ENCODE assay signal across 1 cellular context in the genomic region with DNA sequence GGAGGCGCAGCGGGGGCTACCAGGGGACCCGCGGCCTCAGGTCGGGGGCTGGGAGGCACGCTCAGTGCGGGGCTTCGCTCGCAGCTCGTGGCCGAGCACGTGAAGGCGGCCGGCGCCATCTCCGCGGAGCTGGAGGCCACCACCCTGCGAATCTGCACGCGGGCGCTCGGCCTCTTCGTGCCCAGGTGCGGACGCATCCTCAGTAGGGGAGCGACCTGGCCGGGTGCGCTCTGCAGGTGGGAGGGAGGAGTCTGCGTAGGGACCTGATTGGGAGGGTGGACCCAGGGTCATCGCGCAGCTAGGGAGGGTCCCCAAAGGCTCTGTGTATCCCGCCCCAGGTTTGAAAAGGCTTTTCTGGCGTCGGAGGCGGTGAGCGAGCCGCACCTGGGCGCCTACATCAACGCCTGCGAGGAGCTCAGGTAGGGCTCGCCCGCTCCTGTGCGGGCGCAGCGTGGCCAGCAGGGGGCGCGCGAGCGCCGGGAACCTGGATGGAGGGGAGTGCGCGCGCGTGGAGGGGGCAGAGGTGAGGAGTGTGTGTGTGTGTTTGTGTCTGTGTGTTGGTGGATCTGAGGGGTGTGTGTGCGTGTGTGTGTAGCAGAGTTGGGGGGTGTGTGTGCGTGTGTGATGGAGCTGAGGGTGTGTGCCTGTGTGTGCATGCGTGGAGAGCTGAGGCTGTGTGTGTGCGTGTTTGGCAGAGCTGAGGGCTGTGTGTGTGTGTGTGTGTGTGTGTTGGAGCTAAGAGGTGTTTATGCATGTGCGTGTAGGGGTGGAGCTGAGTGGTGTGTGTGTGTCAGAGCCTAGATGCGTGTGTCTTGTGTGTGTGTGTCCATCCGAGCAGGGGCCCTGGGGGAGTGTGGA.
TF ChIP-seq lines count a peak whose summit lies in the region.

No MANE protein-coding gene starts in this region.

TF ChIP-seq in K562, 482 proteins besides CTCF, POLR2A, EP300 and RAD21 (continues in another document):
- TF ChIP-seq, protein P1, sequence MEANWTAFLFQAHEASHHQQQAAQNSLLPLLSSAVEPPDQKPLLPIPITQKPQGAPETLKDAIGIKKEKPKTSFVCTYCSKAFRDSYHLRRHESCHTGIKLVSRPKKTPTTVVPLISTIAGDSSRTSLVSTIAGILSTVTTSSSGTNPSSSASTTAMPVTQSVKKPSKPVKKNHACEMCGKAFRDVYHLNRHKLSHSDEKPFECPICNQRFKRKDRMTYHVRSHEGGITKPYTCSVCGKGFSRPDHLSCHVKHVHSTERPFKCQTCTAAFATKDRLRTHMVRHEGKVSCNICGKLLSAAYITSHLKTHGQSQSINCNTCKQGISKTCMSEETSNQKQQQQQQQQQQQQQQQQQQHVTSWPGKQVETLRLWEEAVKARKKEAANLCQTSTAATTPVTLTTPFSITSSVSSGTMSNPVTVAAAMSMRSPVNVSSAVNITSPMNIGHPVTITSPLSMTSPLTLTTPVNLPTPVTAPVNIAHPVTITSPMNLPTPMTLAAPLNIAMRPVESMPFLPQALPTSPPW (CRISPR knock-in tag; IDR thresholded peaks at IDR 0.05): peak; percentile 32; the same call in 1 of the 2 replicates
- TF ChIP-seq HLTF (IDR thresholded peaks at IDR 0.05) (peak; percentile 98), LCOR (CRISPR knock-in tag; IDR thresholded peaks at IDR 0.05) (no peak), XRCC4 (IDR thresholded peaks at IDR 0.05; ENCODE audit: extremely low read depth, insufficient read depth, insufficient read length) (no peak), NELFE (IDR thresholded peaks at IDR 0.05; ENCODE audit: insufficient read depth, insufficient read length) (no peak), ZC3H11A (IDR thresholded peaks at IDR 0.05; ENCODE audit: low read depth, low read length) (no peak), BRD9 (IDR thresholded peaks at IDR 0.05; ENCODE audit: low read depth, partially characterized antibody) (peak; percentile 46), BHLHE40 (IDR thresholded peaks at IDR 0.05; ENCODE audit: low read length) (no peak), MAFG (tag; conservative IDR thresholded peaks at IDR 0.05) (no peak), ZNF316 (IDR thresholded peaks at IDR 0.05) (peak; percentile 25; the same call in 1 of the 2 replicates), MCM5 (IDR thresholded peaks at IDR 0.05; ENCODE audit: low read depth) (no peak), ZKSCAN1 (IDR thresholded peaks at IDR 0.05; ENCODE audit: low read depth, low read length) (no peak), ZNF766 (CRISPR knock-in tag; conservative IDR thresholded peaks at IDR 0.05) (no peak), FIP1L1 (IDR thresholded peaks at IDR 0.05; ENCODE audit: low read depth, low read length, poor library complexity, severe bottlenecking) (no peak), DNMT1 (IDR thresholded peaks at IDR 0.05) (0 out of 2 replicates have a peak, but pooled peaks have one; percentile 19), ERF (CRISPR knock-in tag; IDR thresholded peaks at IDR 0.05) (no peak), ZNF431 (CRISPR knock-in tag; IDR thresholded peaks at IDR 0.05) (no peak), EP400 (IDR thresholded peaks at IDR 0.05) (peak; percentile 9; the same call in 1 of the 2 replicates), ZNF551 (CRISPR knock-in tag; IDR thresholded peaks at IDR 0.05) (no peak), ZNF140 (CRISPR knock-in tag; IDR thresholded peaks at IDR 0.05) (no peak), CBFA2T2 (conservative IDR thresholded peaks at IDR 0.05) (no peak), SMC3 (conservative IDR thresholded peaks at IDR 0.05; ENCODE audit: insufficient read depth, low read depth, low read length) (peak; percentile 82)
- TF ChIP-seq, protein P2, sequence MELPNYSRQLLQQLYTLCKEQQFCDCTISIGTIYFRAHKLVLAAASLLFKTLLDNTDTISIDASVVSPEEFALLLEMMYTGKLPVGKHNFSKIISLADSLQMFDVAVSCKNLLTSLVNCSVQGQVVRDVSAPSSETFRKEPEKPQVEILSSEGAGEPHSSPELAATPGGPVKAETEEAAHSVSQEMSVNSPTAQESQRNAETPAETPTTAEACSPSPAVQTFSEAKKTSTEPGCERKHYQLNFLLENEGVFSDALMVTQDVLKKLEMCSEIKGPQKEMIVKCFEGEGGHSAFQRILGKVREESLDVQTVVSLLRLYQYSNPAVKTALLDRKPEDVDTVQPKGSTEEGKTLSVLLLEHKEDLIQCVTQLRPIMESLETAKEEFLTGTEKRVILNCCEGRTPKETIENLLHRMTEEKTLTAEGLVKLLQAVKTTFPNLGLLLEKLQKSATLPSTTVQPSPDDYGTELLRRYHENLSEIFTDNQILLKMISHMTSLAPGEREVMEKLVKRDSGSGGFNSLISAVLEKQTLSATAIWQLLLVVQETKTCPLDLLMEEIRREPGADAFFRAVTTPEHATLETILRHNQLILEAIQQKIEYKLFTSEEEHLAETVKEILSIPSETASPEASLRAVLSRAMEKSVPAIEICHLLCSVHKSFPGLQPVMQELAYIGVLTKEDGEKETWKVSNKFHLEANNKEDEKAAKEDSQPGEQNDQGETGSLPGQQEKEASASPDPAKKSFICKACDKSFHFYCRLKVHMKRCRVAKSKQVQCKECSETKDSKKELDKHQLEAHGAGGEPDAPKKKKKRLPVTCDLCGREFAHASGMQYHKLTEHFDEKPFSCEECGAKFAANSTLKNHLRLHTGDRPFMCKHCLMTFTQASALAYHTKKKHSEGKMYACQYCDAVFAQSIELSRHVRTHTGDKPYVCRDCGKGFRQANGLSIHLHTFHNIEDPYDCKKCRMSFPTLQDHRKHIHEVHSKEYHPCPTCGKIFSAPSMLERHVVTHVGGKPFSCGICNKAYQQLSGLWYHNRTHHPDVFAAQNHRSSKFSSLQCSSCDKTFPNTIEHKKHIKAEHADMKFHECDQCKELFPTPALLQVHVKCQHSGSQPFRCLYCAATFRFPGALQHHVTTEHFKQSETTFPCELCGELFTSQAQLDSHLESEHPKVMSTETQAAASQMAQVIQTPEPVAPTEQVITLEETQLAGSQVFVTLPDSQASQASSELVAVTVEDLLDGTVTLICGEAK (IDR thresholded peaks at IDR 0.05): 0 out of 2 replicates have a peak, but pooled peaks have one; percentile 25
- TF ChIP-seq, protein P2 (CRISPR knock-in tag; IDR thresholded peaks at IDR 0.05): no peak
- TF ChIP-seq, protein P3, sequence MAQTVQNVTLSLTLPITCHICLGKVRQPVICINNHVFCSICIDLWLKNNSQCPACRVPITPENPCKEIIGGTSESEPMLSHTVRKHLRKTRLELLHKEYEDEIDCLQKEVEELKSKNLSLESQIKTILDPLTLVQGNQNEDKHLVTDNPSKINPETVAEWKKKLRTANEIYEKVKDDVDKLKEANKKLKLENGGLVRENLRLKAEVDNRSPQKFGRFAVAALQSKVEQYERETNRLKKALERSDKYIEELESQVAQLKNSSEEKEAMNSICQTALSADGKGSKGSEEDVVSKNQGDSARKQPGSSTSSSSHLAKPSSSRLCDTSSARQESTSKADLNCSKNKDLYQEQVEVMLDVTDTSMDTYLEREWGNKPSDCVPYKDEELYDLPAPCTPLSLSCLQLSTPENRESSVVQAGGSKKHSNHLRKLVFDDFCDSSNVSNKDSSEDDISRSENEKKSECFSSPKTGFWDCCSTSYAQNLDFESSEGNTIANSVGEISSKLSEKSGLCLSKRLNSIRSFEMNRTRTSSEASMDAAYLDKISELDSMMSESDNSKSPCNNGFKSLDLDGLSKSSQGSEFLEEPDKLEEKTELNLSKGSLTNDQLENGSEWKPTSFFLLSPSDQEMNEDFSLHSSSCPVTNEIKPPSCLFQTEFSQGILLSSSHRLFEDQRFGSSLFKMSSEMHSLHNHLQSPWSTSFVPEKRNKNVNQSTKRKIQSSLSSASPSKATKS (CRISPR knock-in tag; IDR thresholded peaks at IDR 0.05): no peak
- TF ChIP-seq, protein P4, sequence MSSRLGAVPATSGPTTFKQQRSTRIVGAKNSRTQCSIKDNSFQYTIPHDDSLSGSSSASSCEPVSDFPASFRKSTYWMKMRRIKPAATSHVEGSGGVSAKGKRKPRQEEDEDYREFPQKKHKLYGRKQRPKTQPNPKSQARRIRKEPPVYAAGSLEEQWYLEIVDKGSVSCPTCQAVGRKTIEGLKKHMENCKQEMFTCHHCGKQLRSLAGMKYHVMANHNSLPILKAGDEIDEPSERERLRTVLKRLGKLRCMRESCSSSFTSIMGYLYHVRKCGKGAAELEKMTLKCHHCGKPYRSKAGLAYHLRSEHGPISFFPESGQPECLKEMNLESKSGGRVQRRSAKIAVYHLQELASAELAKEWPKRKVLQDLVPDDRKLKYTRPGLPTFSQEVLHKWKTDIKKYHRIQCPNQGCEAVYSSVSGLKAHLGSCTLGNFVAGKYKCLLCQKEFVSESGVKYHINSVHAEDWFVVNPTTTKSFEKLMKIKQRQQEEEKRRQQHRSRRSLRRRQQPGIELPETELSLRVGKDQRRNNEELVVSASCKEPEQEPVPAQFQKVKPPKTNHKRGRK (tag; IDR thresholded peaks at IDR 0.05): no peak
- TF ChIP-seq, protein P5, sequence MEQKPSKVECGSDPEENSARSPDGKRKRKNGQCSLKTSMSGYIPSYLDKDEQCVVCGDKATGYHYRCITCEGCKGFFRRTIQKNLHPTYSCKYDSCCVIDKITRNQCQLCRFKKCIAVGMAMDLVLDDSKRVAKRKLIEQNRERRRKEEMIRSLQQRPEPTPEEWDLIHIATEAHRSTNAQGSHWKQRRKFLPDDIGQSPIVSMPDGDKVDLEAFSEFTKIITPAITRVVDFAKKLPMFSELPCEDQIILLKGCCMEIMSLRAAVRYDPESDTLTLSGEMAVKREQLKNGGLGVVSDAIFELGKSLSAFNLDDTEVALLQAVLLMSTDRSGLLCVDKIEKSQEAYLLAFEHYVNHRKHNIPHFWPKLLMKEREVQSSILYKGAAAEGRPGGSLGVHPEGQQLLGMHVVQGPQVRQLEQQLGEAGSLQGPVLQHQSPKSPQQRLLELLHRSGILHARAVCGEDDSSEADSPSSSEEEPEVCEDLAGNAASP (IDR thresholded peaks at IDR 0.05): no peak
- TF ChIP-seq, protein P6, sequence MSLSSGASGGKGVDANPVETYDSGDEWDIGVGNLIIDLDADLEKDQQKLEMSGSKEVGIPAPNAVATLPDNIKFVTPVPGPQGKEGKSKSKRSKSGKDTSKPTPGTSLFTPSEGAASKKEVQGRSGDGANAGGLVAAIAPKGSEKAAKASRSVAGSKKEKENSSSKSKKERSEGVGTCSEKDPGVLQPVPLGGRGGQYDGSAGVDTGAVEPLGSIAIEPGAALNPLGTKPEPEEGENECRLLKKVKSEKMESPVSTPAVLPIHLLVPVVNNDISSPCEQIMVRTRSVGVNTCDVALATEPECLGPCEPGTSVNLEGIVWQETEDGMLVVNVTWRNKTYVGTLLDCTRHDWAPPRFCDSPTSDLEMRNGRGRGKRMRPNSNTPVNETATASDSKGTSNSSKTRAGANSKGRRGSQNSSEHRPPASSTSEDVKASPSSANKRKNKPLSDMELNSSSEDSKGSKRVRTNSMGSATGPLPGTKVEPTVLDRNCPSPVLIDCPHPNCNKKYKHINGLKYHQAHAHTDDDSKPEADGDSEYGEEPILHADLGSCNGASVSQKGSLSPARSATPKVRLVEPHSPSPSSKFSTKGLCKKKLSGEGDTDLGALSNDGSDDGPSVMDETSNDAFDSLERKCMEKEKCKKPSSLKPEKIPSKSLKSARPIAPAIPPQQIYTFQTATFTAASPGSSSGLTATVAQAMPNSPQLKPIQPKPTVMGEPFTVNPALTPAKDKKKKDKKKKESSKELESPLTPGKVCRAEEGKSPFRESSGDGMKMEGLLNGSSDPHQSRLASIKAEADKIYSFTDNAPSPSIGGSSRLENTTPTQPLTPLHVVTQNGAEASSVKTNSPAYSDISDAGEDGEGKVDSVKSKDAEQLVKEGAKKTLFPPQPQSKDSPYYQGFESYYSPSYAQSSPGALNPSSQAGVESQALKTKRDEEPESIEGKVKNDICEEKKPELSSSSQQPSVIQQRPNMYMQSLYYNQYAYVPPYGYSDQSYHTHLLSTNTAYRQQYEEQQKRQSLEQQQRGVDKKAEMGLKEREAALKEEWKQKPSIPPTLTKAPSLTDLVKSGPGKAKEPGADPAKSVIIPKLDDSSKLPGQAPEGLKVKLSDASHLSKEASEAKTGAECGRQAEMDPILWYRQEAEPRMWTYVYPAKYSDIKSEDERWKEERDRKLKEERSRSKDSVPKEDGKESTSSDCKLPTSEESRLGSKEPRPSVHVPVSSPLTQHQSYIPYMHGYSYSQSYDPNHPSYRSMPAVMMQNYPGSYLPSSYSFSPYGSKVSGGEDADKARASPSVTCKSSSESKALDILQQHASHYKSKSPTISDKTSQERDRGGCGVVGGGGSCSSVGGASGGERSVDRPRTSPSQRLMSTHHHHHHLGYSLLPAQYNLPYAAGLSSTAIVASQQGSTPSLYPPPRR (CRISPR knock-in tag; IDR thresholded peaks at IDR 0.05; ENCODE audit: borderline replicate concordance): no peak
